27 cellular contexts compared by ENCODE assay signal in the genomic region with DNA sequence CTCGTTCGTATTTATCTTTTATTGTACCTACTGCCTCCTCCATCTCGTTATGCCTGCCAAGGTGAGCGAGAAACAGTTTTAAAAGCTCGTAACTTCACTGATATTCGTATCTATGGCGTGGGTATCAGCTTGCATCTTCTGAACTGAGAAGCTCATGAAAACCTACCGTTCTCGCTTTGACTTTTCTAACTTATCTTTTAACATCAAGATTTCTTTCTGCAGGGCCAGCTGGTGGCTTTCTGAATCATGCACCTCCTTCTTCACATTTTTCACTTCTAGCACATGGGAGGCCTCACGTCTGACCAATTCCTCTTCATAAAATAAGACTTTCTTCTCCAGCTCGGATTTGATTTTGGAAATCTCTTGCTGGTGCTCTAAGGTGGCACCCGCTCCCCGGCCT.
"Had no signal": no experiment of that assay in that cellular context is flagged by ENCODE, and none has a peak within 500 bp of the region (broad histone marks: within the 10 kb centered on the region; RNA-seq: fewer than 3 reads in every experiment).

No MANE protein-coding gene starts in this region.

- H3K4me1 ChIP-seq: stomach, suprapubic skin, testis, tibial artery, transverse colon, upper lobe of right lung, uterus, vagina had no signal

- H3K4me3 ChIP-seq: stomach, suprapubic skin, testis, thoracic aorta, thyroid gland, tibial artery, tibial nerve, transverse colon, upper lobe of left lung, upper lobe of right lung, uterus, vagina had no signal

- ATAC-seq: stimulated activated memory B cell treated with anti-CD40 and anti-IgM and Interleukin-4, amounts not matched to agents 10 μg/mL and 1 μg/mL and 100 μg/mL, for 72 hours; stimulated activated naive B cell treated with anti-CD40 and anti-IgM and Interleukin-4, amounts not matched to agents 10 μg/mL and 1 μg/mL and 100 μg/mL, for 72 hours; stimulated activated naive CD8-positive, alpha-beta T cell treated with anti-CD3 and anti-CD28 coated beads, Interleukin-15, amount 100 ng/mL, for 72 hours; stimulated activated naive CD8-positive, alpha-beta T cell treated with anti-CD3 and anti-CD28 coated beads, Interleukin-15, Interleukin-2, amounts not matched to agents 100 U/mL and 50 U/mL, for 24 hours had no signal

- H3K9me3 ChIP-seq: stomach, suprapubic skin, testis, thoracic aorta, thyroid gland, tibial artery, tibial nerve, transverse colon, upper lobe of left lung, upper lobe of right lung, uterus, vagina had no signal

- H3K4me3 Mint-ChIP-seq: stimulated activated effector memory CD8-positive, alpha-beta T cell treated with anti-CD3 and anti-CD28 coated beads, Interleukin-12 subunit alpha, Interleukin-12 subunit beta, amount 100 ng/mL, for 72 hours; stimulated activated memory B cell treated with anti-CD40 and anti-IgM and Interleukin-4, amounts not matched to agents 10 μg/mL and 1 μg/mL and 100 μg/mL, for 72 hours; stimulated activated naive B cell treated with anti-CD40 and anti-IgM and Interleukin-4, amounts not matched to agents 10 μg/mL and 1 μg/mL and 100 μg/mL, for 72 hours; stimulated activated naive CD8-positive, alpha-beta T cell treated with anti-CD3 and anti-CD28 coated beads, Interleukin-15, amount 100 ng/mL, for 72 hours; stimulated activated naive CD8-positive, alpha-beta T cell treated with anti-CD3 and anti-CD28 coated beads, Interleukin-15, Interleukin-2, amounts not matched to agents 100 ng/mL and 50 ng/mL, for 24 hours; type B pancreatic cell had no signal

- H3K27me3 Mint-ChIP-seq: stimulated activated memory B cell treated with anti-CD40 and anti-IgM and Interleukin-4, amounts not matched to agents 10 μg/mL and 1 μg/mL and 100 μg/mL, for 72 hours; stimulated activated naive B cell treated with anti-CD40 and anti-IgM and Interleukin-4, amounts not matched to agents 10 μg/mL and 1 μg/mL and 100 μg/mL, for 72 hours; stimulated activated naive CD8-positive, alpha-beta T cell treated with anti-CD3 and anti-CD28 coated beads, Interleukin-15, amount 100 ng/mL, for 72 hours; stimulated activated naive CD8-positive, alpha-beta T cell treated with anti-CD3 and anti-CD28 coated beads, Interleukin-15, Interleukin-2, amounts not matched to agents 100 ng/mL and 50 ng/mL, for 24 hours; type B pancreatic cell had no signal

- H3K27ac Mint-ChIP-seq: stimulated activated effector memory CD8-positive, alpha-beta T cell treated with anti-CD3 and anti-CD28 coated beads, Interleukin-12 subunit alpha, Interleukin-12 subunit beta, amount 100 ng/mL, for 72 hours; stimulated activated memory B cell treated with anti-CD40 and anti-IgM and Interleukin-4, amounts not matched to agents 10 μg/mL and 1 μg/mL and 100 μg/mL, for 72 hours; stimulated activated naive B cell treated with anti-CD40 and anti-IgM and Interleukin-4, amounts not matched to agents 10 μg/mL and 1 μg/mL and 100 μg/mL, for 72 hours; stimulated activated naive CD8-positive, alpha-beta T cell treated with anti-CD3 and anti-CD28 coated beads, Interleukin-15, Interleukin-2, amounts not matched to agents 100 ng/mL and 50 ng/mL, for 24 hours; type B pancreatic cell had no signal

- H3K27ac ChIP-seq: stomach, suprapubic skin, testis, thoracic aorta, thyroid gland, tibial artery, transverse colon, upper lobe of left lung, upper lobe of right lung, uterus, vagina had no signal

- H3K4me1 Mint-ChIP-seq: stimulated activated effector memory CD8-positive, alpha-beta T cell treated with anti-CD3 and anti-CD28 coated beads, Interleukin-12 subunit alpha, Interleukin-12 subunit beta, amount 100 ng/mL, for 72 hours; stimulated activated memory B cell treated with anti-CD40 and anti-IgM and Interleukin-4, amounts not matched to agents 10 μg/mL and 1 μg/mL and 100 μg/mL, for 72 hours; stimulated activated naive B cell treated with anti-CD40 and anti-IgM and Interleukin-4, amounts not matched to agents 10 μg/mL and 1 μg/mL and 100 μg/mL, for 72 hours; stimulated activated naive CD8-positive, alpha-beta T cell treated with anti-CD3 and anti-CD28 coated beads, Interleukin-15, amount 100 ng/mL, for 72 hours had no signal

- H3K27me3 ChIP-seq: stomach, suprapubic skin, testis, thyroid gland, tibial artery, tibial nerve, transverse colon, upper lobe of left lung, upper lobe of right lung, uterus, vagina had no signal

- H3K9me3 Mint-ChIP-seq: stimulated activated effector memory CD8-positive, alpha-beta T cell treated with anti-CD3 and anti-CD28 coated beads, Interleukin-12 subunit alpha, Interleukin-12 subunit beta, amount 100 ng/mL, for 72 hours; stimulated activated memory B cell treated with anti-CD40 and anti-IgM and Interleukin-4, amounts not matched to agents 10 μg/mL and 1 μg/mL and 100 μg/mL, for 72 hours; stimulated activated naive B cell treated with anti-CD40 and anti-IgM and Interleukin-4, amounts not matched to agents 10 μg/mL and 1 μg/mL and 100 μg/mL, for 72 hours; stimulated activated naive CD8-positive, alpha-beta T cell treated with anti-CD3 and anti-CD28 coated beads, Interleukin-15, amount 100 ng/mL, for 72 hours; stimulated activated naive CD8-positive, alpha-beta T cell treated with anti-CD3 and anti-CD28 coated beads, Interleukin-15, Interleukin-2, amounts not matched to agents 100 ng/mL and 50 ng/mL, for 24 hours; type B pancreatic cell had no signal

- DNase-seq: stimulated activated CD4-positive, alpha-beta T cell treated with anti-CD3 and anti-CD28 coated beads, Interleukin-2, amount 100 ng/mL, for 48 hours; stimulated activated CD4-positive, alpha-beta T cell treated with anti-CD3 and anti-CD28 coated beads, Interleukin-4, amount 100 ng/mL, for 1 hour; stimulated activated CD4-positive, alpha-beta T cell treated with anti-CD3 and anti-CD28 coated beads, Interleukin-4, amount 100 ng/mL, for 24 hours; stimulated activated CD4-positive, alpha-beta T cell treated with anti-CD3 and anti-CD28 coated beads, Interleukin-4, amount 100 ng/mL, for 4 hours; stimulated activated CD8-positive, alpha-beta memory T cell treated with anti-CD3 and anti-CD28 coated beads, Interleukin-4, amount 100 ng/mL, for 48 hours; stimulated activated naive B cell treated with anti-CD40 and anti-IgM and Interleukin-4, amounts not matched to agents 10 μg/mL and 1 μg/mL and 100 μg/mL, for 72 hours; stimulated activated naive CD4-positive, alpha-beta T cell; stimulated activated naive CD4-positive, alpha-beta T cell treated with Interleukin-2 at 50 U/mL for 16 hours; stimulated activated naive CD8-positive, alpha-beta T cell treated with anti-CD3 and anti-CD28 coated beads, Interleukin-15, amount 100 ng/mL, for 72 hours; stimulated activated naive CD8-positive, alpha-beta T cell treated with anti-CD3 and anti-CD28 coated beads, Interleukin-15, Interleukin-2, amounts not matched to agents 100 U/mL and 50 U/mL, for 24 hours; stomach; substantia nigra; testis; thyroid gland; tibial artery; transverse colon; upper lobe of right lung; uterus had no signal

- H3K36me3 ChIP-seq: uterus had no signal
